13 cellular contexts compared by ENCODE assay signal in genomic region chr15:90478981-90479481, GRCh38.
DNase-seq lines count a peak whose midpoint lies in the region; ATAC-seq and TF ChIP-seq lines count a peak whose summit lies in the region.
"Had no signal": no experiment of that assay in that cellular context is flagged by ENCODE, and none has a peak within 500 bp of the region (broad histone marks: within the 10 kb centered on the region; RNA-seq: fewer than 3 reads in every experiment).

No MANE protein-coding gene starts in this region.

- H3K4me1 ChIP-seq in Loucy (ENCODE audit: insufficient read depth, low read length, poor library complexity, severe bottlenecking) = peaks cover 53% of the 10 kb centered on the region
- H3K4me1 ChIP-seq: HAP-1 had no signal

- H3K36me3 ChIP-seq in Loucy (ENCODE audit: insufficient read depth, low read length) = peaks cover 49% of the 10 kb centered on the region; the same call in 1 of the 2 replicates

- peak; percentile 66 for ATAC-seq in stimulated activated memory B cell treated with anti-CD40 and anti-IgM and Interleukin-4, amounts not matched to agents 10 μg/mL and 1 μg/mL and 100 μg/mL, for 72 hours
- ATAC-seq in GM19397 (IDR thresholded peaks at IDR 0.05; ENCODE audit: unreplicated experiment) = no peak

- H3K79me2 ChIP-seq in Loucy (ENCODE audit: insufficient read depth, low read length) = no peaks in the 10 kb centered on the region

- H3K36me3 Mint-ChIP-seq in stimulated activated memory B cell treated with anti-CD40 and anti-IgM and Interleukin-4, amounts not matched to agents 10 μg/mL and 1 μg/mL and 100 μg/mL, for 72 hours = peaks cover 62% of the 10 kb centered on the region

- H3K9ac ChIP-seq in Loucy (ENCODE audit: low read depth, low read length, poor library complexity, severe bottlenecking) = no peak overlapping the region

- H3F3A ChIP-seq in Loucy (ENCODE audit: low read depth) = 0 out of 2 replicates have a peak, but pooled peaks cover 11% of the 10 kb centered on the region

- peak overlapping the region; percentile 5 for H3K27ac Mint-ChIP-seq in stimulated activated memory B cell treated with anti-CD40 and anti-IgM and Interleukin-4, amounts not matched to agents 10 μg/mL and 1 μg/mL and 100 μg/mL, for 72 hours
- H3K27ac Mint-ChIP-seq: endodermal cell had no signal

- H3K4me1 Mint-ChIP-seq in stimulated activated memory B cell treated with anti-CD40 and anti-IgM and Interleukin-4, amounts not matched to agents 10 μg/mL and 1 μg/mL and 100 μg/mL, for 72 hours = peaks cover 28% of the 10 kb centered on the region
- H3K4me1 Mint-ChIP-seq: endodermal cell had no signal

- no peaks in the 10 kb centered on the region for H3K27me3 ChIP-seq in Loucy (ENCODE audit: insufficient read depth, low read length, poor library complexity, severe bottlenecking)

- H3K9me3 Mint-ChIP-seq in stimulated activated memory B cell treated with anti-CD40 and anti-IgM and Interleukin-4, amounts not matched to agents 10 μg/mL and 1 μg/mL and 100 μg/mL, for 72 hours = no peaks in the 10 kb centered on the region
- H3K9me3 Mint-ChIP-seq: endodermal cell had no signal

- in situ Hi-C loops in astrocyte of the spinal cord (cut with HindIII; ENCODE audit: low sequenced_read_pairs) = loop anchor here (25.0 kb wide), 1 partner anchor 117 kb away; the partner anchor contains the start of gene ZNF774

- H3K9me2 ChIP-seq in Loucy (replicated peaks; ENCODE audit: low read depth, low read length) = no peaks in the 10 kb centered on the region

- DNase-seq in activated T-cell treated with anti-CD3 and anti-CD28 coated beads for 24 hours (ENCODE audit: low read depth) (peak; percentile 1), activated T-cell treated with anti-CD3 and anti-CD28 coated beads for 4 hours (no peak), astrocyte of the spinal cord (ENCODE audit: low read depth, low spot score) (peak; percentile 10), NCI-H345 (lab: John Stamatoyannopoulos, UW) (no peak), GDM1 (lab: John Stamatoyannopoulos, UW) (no peak)
- DNase-seq: endodermal cell; NCI-H82; stimulated activated CD4-positive, alpha-beta T cell treated with anti-CD3 and anti-CD28 coated beads, Interleukin-12 subunit alpha, Interleukin-12 subunit beta, amount 100 ng/mL, for 4 hours; T-helper 9 cell had no signal

- no peak overlapping the region for H3K4me3 Mint-ChIP-seq in stimulated activated memory B cell treated with anti-CD40 and anti-IgM and Interleukin-4, amounts not matched to agents 10 μg/mL and 1 μg/mL and 100 μg/mL, for 72 hours
- H3K4me3 Mint-ChIP-seq: endodermal cell had no signal

- H2AFZ ChIP-seq in Loucy (ENCODE audit: low read length) = no peak overlapping the region

- H3K27me3 Mint-ChIP-seq in stimulated activated memory B cell treated with anti-CD40 and anti-IgM and Interleukin-4, amounts not matched to agents 10 μg/mL and 1 μg/mL and 100 μg/mL, for 72 hours = no peaks in the 10 kb centered on the region

- H4K20me1 ChIP-seq in Loucy (ENCODE audit: insufficient read depth, low read length, poor library complexity, severe bottlenecking) = no peaks in the 10 kb centered on the region

- H3K4me3 ChIP-seq in Loucy (ENCODE audit: low read length, poor library complexity, severe bottlenecking) (no peak overlapping the region), astrocyte of the spinal cord (ENCODE audit: low read depth, low read length) (no peak overlapping the region)
- H3K4me3 ChIP-seq: HAP-1 had no signal

- TF ChIP-seq CTCF in Loucy (conservative IDR thresholded peaks at IDR 0.05; ENCODE audit: low read length) (no peak), astrocyte of the spinal cord (IDR thresholded peaks at IDR 0.05; ENCODE audit: low read depth, low read length) (no peak)

- peak overlapping the region; percentile 25 for H3K4me2 ChIP-seq in Loucy (ENCODE audit: low read depth, low read length, poor library complexity, severe bottlenecking)

- no peaks in the 10 kb centered on the region for H3K9me3 ChIP-seq in Loucy (ENCODE audit: insufficient read depth, low read depth, low read length)
- H3K9me3 ChIP-seq: HAP-1 had no signal

Comparison
In these comparisons a context has a peak if more than half of its experiments do, and no peak if none do; other contexts are left out.
1. DNase-seq: peak in activated T-cell treated with anti-CD3 and anti-CD28 coated beads for 24 hours (single experiment) and astrocyte of the spinal cord (single experiment); none in activated T-cell treated with anti-CD3 and anti-CD28 coated beads for 4 hours (single experiment), NCI-H345 (single experiment) and GDM1 (single experiment).